In genomic region chr19:42683917-42684513, GRCh38 we compare ENCODE assay signal across 8 cellular contexts. TPM values are rescaled to one million over a fixed set of nuclear protein-coding genes. Genes with fewer than 3 reads are reported as not detected.
A peak's percentile ranks its signal among the peaks of the same experiment; 100 is the strongest.
DNase-seq lines count a peak whose midpoint lies in the region; ATAC-seq and TF ChIP-seq lines count a peak whose summit lies in the region.

No MANE protein-coding gene starts in this region.

- H3K9me3 ChIP-seq in AG04450 (ENCODE audit: control insufficient read depth, insufficient read depth, low read length) = peaks cover 2% of the 10 kb centered on the region; the same call in 1 of the 2 replicates

- ATAC-seq in GM21390 (IDR thresholded peaks at IDR 0.05; ENCODE audit: unreplicated experiment) = no peak
- no peak for ATAC-seq in HG03342 (IDR thresholded peaks at IDR 0.05; ENCODE audit: unreplicated experiment)

- H3K4me3 ChIP-seq in AG04450 (ENCODE audit: low read depth, low read length) = no peak overlapping the region

- no peak for DNase-seq in AG04450 (ENCODE audit: low read depth, low spot score)
- peak; percentile 16 for DNase-seq in GM10248 (ENCODE audit: extremely low spot score)
- peak; percentile 11 for DNase-seq in RPMI8226
- peak; percentile 7 for DNase-seq in glomerular endothelial cell (ENCODE audit: extremely low read depth, low read depth, low spot score)
- no peak for DNase-seq in NCI-H2029 treated with DMSO at 0.1 percent for 48 hours (lab: John Stamatoyannopoulos, UW)
- DNase-seq in inferior parietal cortex (ENCODE audit: extremely low spot score) = no peak

- POLR2A ChIA-PET in AG04450 (lab: Yijun Ruan, JAX) = no interaction called here
- POLR2A ChIA-PET in GM10248 (lab: Yijun Ruan, JAX) = no interaction called here

- H3K27ac ChIP-seq in AG04450 (ENCODE audit: low read depth, low read length) = no peak overlapping the region

- H3K27me3 ChIP-seq in AG04450 (ENCODE audit: control insufficient read depth, insufficient read depth, low read length) = peaks cover 3% of the 10 kb centered on the region

- TF ChIP-seq CTCF in AG04450 (IDR thresholded peaks at IDR 0.05; ENCODE audit: low read depth, low read length) = peak; percentile 71
- TF ChIP-seq CTCF in GM10248 (IDR thresholded peaks at IDR 0.05; ENCODE audit: control extremely low read depth, extremely low read depth, low read depth, missing control alignments) = peak; percentile 23

- CTCF ChIA-PET in AG04450 (lab: Charles Lee) (interaction anchor here (0.5 to 2.3 kb wide), 9 partner anchors 9 to 405 kb away, joined by 3 to 22 read pairs (median 4); no protein-coding TSS in a partner anchor), GM10248 (lab: Yijun Ruan, JAX) (interaction anchor here (0.9 kb wide), 2 partner anchors 9 to 15 kb away, joined by 3 read pairs; no protein-coding TSS in a partner anchor)

RNA-seq across cellular contexts. Expression of gene PSG3, which starts 56.3 kb away (rescaled TPM):
- polyA plus RNA-seq in AG04450 (2011; rRNA removed) = 0.14 and 0.15 TPM in 2 replicates
- polyA minus RNA-seq in AG04450 (2011; rRNA and poly(A)+ RNA removed) = not detected in 2 replicates
- 0.29 TPM in 1 of 2 replicates, not detected in the other for total RNA-seq in glomerular endothelial cell

Comparison
In these comparisons a context has a peak if more than half of its experiments do, and no peak if none do; other contexts are left out.
1. DNase-seq: peak in GM10248 (single experiment), RPMI8226 (single experiment) and glomerular endothelial cell (single experiment); none in AG04450 (single experiment), NCI-H2029 treated with DMSO at 0.1 percent for 48 hours (single experiment) and inferior parietal cortex (single experiment).